Comparison of ENCODE assay signal across 10 cellular contexts in genomic region chr1:168092566-168093355, GRCh38. TPM values are rescaled to one million over a fixed set of nuclear protein-coding genes. Genes with fewer than 3 reads are reported as not detected.
A peak's percentile ranks its signal among the peaks of the same experiment; 100 is the strongest.
DNase-seq lines count a peak whose midpoint lies in the region; ATAC-seq and TF ChIP-seq lines count a peak whose summit lies in the region.
"Had no signal": no experiment of that assay in that cellular context is flagged by ENCODE, and none has a peak within 500 bp of the region (broad histone marks: within the 10 kb centered on the region; RNA-seq: fewer than 3 reads in every experiment).

No MANE protein-coding gene starts in this region.

- no peak overlapping the region for H3K4me3 Mint-ChIP-seq in activated CD8-positive, alpha-beta memory T cell treated with anti-CD3 and anti-CD28 coated beads, Interleukin-2, amount 10 ng/mL, durations not matched to agents 7 days and 5 days
- H3K4me3 Mint-ChIP-seq: B cell had no signal

- TF ChIP-seq CTCF in OCI-LY3 (IDR thresholded peaks at IDR 0.05; ENCODE audit: low read depth, low read length) = peak; percentile 51
- peak in 2 of 4 experiments; percentile 21 to 22 for TF ChIP-seq CTCF in prostate gland (IDR thresholded peaks at IDR 0.05)

- H3K27me3 ChIP-seq in OCI-LY3 (ENCODE audit: low read depth, low read length) (no peaks in the 10 kb centered on the region), prostate gland (replicated peaks; ENCODE audit: insufficient read depth) (no peaks in the 10 kb centered on the region)

- H3K4me3 ChIP-seq in OCI-LY3 (ENCODE audit: low read length) = no peak overlapping the region
- no peak overlapping the region for H3K4me3 ChIP-seq in prostate gland

- CTCF ChIA-PET in activated CD8-positive, alpha-beta memory T cell treated with anti-CD3 and anti-CD28 coated beads, Interleukin-2, amount 10 ng/mL, durations not matched to agents 7 days and 5 days (lab: Charles Lee) = interaction anchor here (1.9 to 4.2 kb wide), 2 partner anchors 9 to 11 kb away, joined by 5 to 21 read pairs; no protein-coding TSS in a partner anchor

- no peak overlapping the region for H2AFZ ChIP-seq in OCI-LY3 (ENCODE audit: low read depth, low read length)

- H3K27ac ChIP-seq in OCI-LY3 (ENCODE audit: low read length) (no peak overlapping the region), prostate gland (peak overlapping the region; percentile 31 to 47)

- no peaks in the 10 kb centered on the region for H3K36me3 ChIP-seq in OCI-LY3 (replicated peaks; ENCODE audit: low read depth, low read length)
- no peaks in the 10 kb centered on the region for H3K36me3 ChIP-seq in prostate gland

- 72% methylated on average over 16 of the region's 16 CpGs for WGBS in prostate gland

- ATAC-seq in HG02642 (IDR thresholded peaks at IDR 0.05; ENCODE audit: poor library complexity, unreplicated experiment) (no peak), GM18867 (IDR thresholded peaks at IDR 0.05; ENCODE audit: unreplicated experiment) (no peak)
- no peak for ATAC-seq in activated CD8-positive, alpha-beta memory T cell treated with anti-CD3 and anti-CD28 coated beads, Interleukin-2, amount 10 ng/mL, durations not matched to agents 7 days and 5 days

- no peaks in the 10 kb centered on the region for H3K4me1 ChIP-seq in OCI-LY3 (ENCODE audit: low read length)
- no peaks in the 10 kb centered on the region for H3K4me1 ChIP-seq in prostate gland (replicated peaks)

- H3K27me3 Mint-ChIP-seq in activated CD8-positive, alpha-beta memory T cell treated with anti-CD3 and anti-CD28 coated beads, Interleukin-2, amount 10 ng/mL, durations not matched to agents 7 days and 5 days = no peaks in the 10 kb centered on the region

- DNase-seq in DMS53 (lab: John Stamatoyannopoulos, UW) (peak; percentile 47), DMS53 treated with DMSO at 0.1 percent for 48 hours (lab: John Stamatoyannopoulos, UW; ENCODE audit: unreplicated experiment) (no peak), fibroblast of gingiva (ENCODE audit: low read depth) (peak; percentile 26), prostate gland (ENCODE audit: low spot score) (no peak)
- DNase-seq in activated CD8-positive, alpha-beta memory T cell treated with anti-CD3 and anti-CD28 coated beads, Interleukin-2, amount 10 ng/mL, durations not matched to agents 7 days and 5 days = no peak
- DNase-seq: activated effector memory CD4-positive, alpha-beta T cell treated with anti-CD3 and anti-CD28 coated beads, Interleukin-2, amount 50 U/mL, for 16 hours had no signal

- H3K4me1 Mint-ChIP-seq in activated CD8-positive, alpha-beta memory T cell treated with anti-CD3 and anti-CD28 coated beads, Interleukin-2, amount 10 ng/mL, durations not matched to agents 7 days and 5 days = no peaks in the 10 kb centered on the region
- H3K4me1 Mint-ChIP-seq: B cell had no signal

- H3K9ac ChIP-seq in OCI-LY3 (ENCODE audit: low read length) = no peak overlapping the region

- no peaks in the 10 kb centered on the region for H3K9me3 Mint-ChIP-seq in activated CD8-positive, alpha-beta memory T cell treated with anti-CD3 and anti-CD28 coated beads, Interleukin-2, amount 10 ng/mL, durations not matched to agents 7 days and 5 days (ENCODE audit: low read depth)

- TF ChIP-seq POLR2A in prostate gland (IDR thresholded peaks at IDR 0.05) = no peak

- H3K27ac Mint-ChIP-seq in activated CD8-positive, alpha-beta memory T cell treated with anti-CD3 and anti-CD28 coated beads, Interleukin-2, amount 10 ng/mL, durations not matched to agents 7 days and 5 days = no peak overlapping the region
- H3K27ac Mint-ChIP-seq: B cell had no signal

- H3K36me3 Mint-ChIP-seq in activated CD8-positive, alpha-beta memory T cell treated with anti-CD3 and anti-CD28 coated beads, Interleukin-2, amount 10 ng/mL, durations not matched to agents 7 days and 5 days = no peaks in the 10 kb centered on the region

- intact Hi-C loops in prostate gland (cut with DNase I) = loop anchor here (5.0 kb wide), 1 partner anchor 45 kb away; the partner anchor contains the start of gene GPR161

- no peaks in the 10 kb centered on the region for H3K79me2 ChIP-seq in OCI-LY3 (ENCODE audit: low read length)

- H3K9me3 ChIP-seq in OCI-LY3 (ENCODE audit: insufficient read depth, low read length) = no peaks in the 10 kb centered on the region
- H3K9me3 ChIP-seq in prostate gland = no peaks in the 10 kb centered on the region

- no peak overlapping the region for H3K4me2 ChIP-seq in OCI-LY3 (ENCODE audit: low read length)

- H4K20me1 ChIP-seq in OCI-LY3 (ENCODE audit: insufficient read depth, low read length) = no peaks in the 10 kb centered on the region

RNA-seq across cellular contexts. Expression of gene GPR161, which starts 44.0 kb away (rescaled TPM):
- 10 to 100 TPM in 1 of 2 donors, 1 to 10 TPM in 1; 4.5 to 23.3 TPM for total RNA-seq in prostate gland
- total RNA-seq in activated CD8-positive, alpha-beta memory T cell treated with anti-CD3 and anti-CD28 coated beads, Interleukin-2, amount 10 ng/mL, durations not matched to agents 7 days and 5 days = under 1 TPM; 0.37 to 0.44 TPM

Comparison
In these comparisons a context has a peak if more than half of its experiments do, and no peak if none do; other contexts are left out.
1. DNase-seq: peak in DMS53 (single experiment) and fibroblast of gingiva (single experiment); none in DMS53 treated with DMSO at 0.1 percent for 48 hours (single experiment), prostate gland (single experiment) and activated CD8-positive, alpha-beta memory T cell treated with anti-CD3 and anti-CD28 coated beads, Interleukin-2, amount 10 ng/mL, durations not matched to agents 7 days and 5 days (single experiment).